9 cellular contexts compared by ENCODE assay signal in genomic region chr1:156813298-156813697, GRCh38. TPM values are rescaled to one million over a fixed set of nuclear protein-coding genes. Genes with fewer than 3 reads are reported as not detected.
DNase-seq lines count a peak whose midpoint lies in the region; ATAC-seq, FAIRE-seq and TF ChIP-seq lines count a peak whose summit lies in the region.
"Had no signal": no experiment of that assay in that cellular context is flagged by ENCODE, and none has a peak within 500 bp of the region (broad histone marks: within the 10 kb centered on the region; RNA-seq: fewer than 3 reads in every experiment).

No MANE protein-coding gene starts in this region.

- no peak for TF ChIP-seq POLR2A in esophagus muscularis mucosa (IDR thresholded peaks at IDR 0.05; ENCODE audit: low read depth)

- H3K4me2 ChIP-seq in DOHH2 (ENCODE audit: low read length) = peak overlapping the region; percentile 49
- peak overlapping the region; percentile 47 for H3K4me2 ChIP-seq in SU-DHL-6 (ENCODE audit: low read depth, low read length, poor library complexity, severe bottlenecking)

- H3K9me2 ChIP-seq in DOHH2 (replicated peaks; ENCODE audit: control insufficient read depth, low read length) = no peaks in the 10 kb centered on the region
- no peaks in the 10 kb centered on the region for H3K9me2 ChIP-seq in SU-DHL-6 (replicated peaks; ENCODE audit: insufficient read depth, low read length)

- no peaks in the 10 kb centered on the region for H3K36me3 Mint-ChIP-seq in progenitor cell of endocrine pancreas (ENCODE audit: insufficient read depth)

- H3K27ac Mint-ChIP-seq in progenitor cell of endocrine pancreas = no peak overlapping the region

- 72% methylated on average over 9 of the region's 10 CpGs for WGBS in esophagus muscularis mucosa

- peak overlapping the region; percentile 60 for H3K4me3 Mint-ChIP-seq in progenitor cell of endocrine pancreas (ENCODE audit: low read depth)

- H3K4me1 Mint-ChIP-seq in progenitor cell of endocrine pancreas (ENCODE audit: low read depth) = peaks cover 4% of the 10 kb centered on the region

- peak overlapping the region; percentile 37; the same call in 1 of the 2 replicates for H3K9ac ChIP-seq in SU-DHL-6 (ENCODE audit: low read length)

- intact Hi-C loops in esophagus muscularis mucosa (cut with DNase I) = loop anchor here (5.0 kb wide), 1 partner anchor 49 kb away; the partner anchor contains the start of gene NTRK1

- H3K27me3 Mint-ChIP-seq in progenitor cell of endocrine pancreas = peaks cover 60% of the 10 kb centered on the region

- no peaks in the 10 kb centered on the region for H3K79me2 ChIP-seq in DOHH2 (ENCODE audit: control insufficient read depth, low read length)
- H3K79me2 ChIP-seq in SU-DHL-6 (ENCODE audit: insufficient read depth, low read length) = no peaks in the 10 kb centered on the region

- no peaks in the 10 kb centered on the region for H3K27me3 ChIP-seq in DOHH2 (ENCODE audit: control insufficient read depth, low read length)
- H3K27me3 ChIP-seq in SU-DHL-6 (ENCODE audit: low read length) = no peaks in the 10 kb centered on the region
- H3K27me3 ChIP-seq in esophagus muscularis mucosa = peaks cover 0 to 13% (median 0%) of the 10 kb centered on the region in 4 donors

- no peak for FAIRE-seq in RCC 7860 (lab: Jason Lieb, UNC)

- peaks cover 27% of the 10 kb centered on the region for H3K4me1 ChIP-seq in DOHH2 (ENCODE audit: control insufficient read depth, low read length)
- peaks cover 18 to 35% (median 29%) of the 10 kb centered on the region in 4 donors for H3K4me1 ChIP-seq in esophagus muscularis mucosa

- peak overlapping the region; percentile 58 for H3K4me3 ChIP-seq in DOHH2 (ENCODE audit: low read length)
- H3K4me3 ChIP-seq in SU-DHL-6 (ENCODE audit: insufficient read depth, low read length, poor library complexity, severe bottlenecking) = no peak overlapping the region
- peak overlapping the region; percentile 54 to 61 (median 54) for H3K4me3 ChIP-seq in esophagus muscularis mucosa

- H4K20me1 ChIP-seq in DOHH2 (ENCODE audit: control insufficient read depth, insufficient read depth, low read depth, low read length) = no peaks in the 10 kb centered on the region
- no peaks in the 10 kb centered on the region for H4K20me1 ChIP-seq in SU-DHL-6 (ENCODE audit: low read depth, low read length)

- no peaks in the 10 kb centered on the region for H3K9me3 ChIP-seq in DOHH2 (ENCODE audit: control insufficient read depth, insufficient read depth, low read length)
- H3K9me3 ChIP-seq in SU-DHL-6 (ENCODE audit: insufficient read depth, low read length) = no peaks in the 10 kb centered on the region
- no peaks in the 10 kb centered on the region for H3K9me3 ChIP-seq in esophagus muscularis mucosa
- H3K9me3 ChIP-seq: neutrophil had no signal

- H3K27ac ChIP-seq in DOHH2 (ENCODE audit: low read depth, low read length) (no peak overlapping the region), SU-DHL-6 (ENCODE audit: low read depth, low read length) (no peak overlapping the region), esophagus muscularis mucosa (replicated peaks in 1 of 4) (no peak overlapping the region)
- H3K27ac ChIP-seq: neutrophil had no signal

- ATAC-seq in GM18868 (IDR thresholded peaks at IDR 0.05; ENCODE audit: unreplicated experiment) (no peak), HG03432 (IDR thresholded peaks at IDR 0.05; ENCODE audit: unreplicated experiment) (no peak)

- H3F3A ChIP-seq in DOHH2 (ENCODE audit: control insufficient read depth, insufficient read depth) (peaks cover 5% of the 10 kb centered on the region), SU-DHL-6 (ENCODE audit: insufficient read depth) (no peaks in the 10 kb centered on the region)

- H3K9me3 Mint-ChIP-seq in progenitor cell of endocrine pancreas (ENCODE audit: low read depth) = no peaks in the 10 kb centered on the region

- H3K36me3 ChIP-seq in DOHH2 (ENCODE audit: control insufficient read depth, low read length) (no peaks in the 10 kb centered on the region), SU-DHL-6 (ENCODE audit: low read length) (no peaks in the 10 kb centered on the region), esophagus muscularis mucosa (no peaks in the 10 kb centered on the region)
- H3K36me3 ChIP-seq: neutrophil had no signal

- TF ChIP-seq EP300 in esophagus muscularis mucosa (IDR thresholded peaks at IDR 0.05) = no peak

- TF ChIP-seq CTCF in DOHH2 (IDR thresholded peaks at IDR 0.05; ENCODE audit: low read depth, low read length, poor library complexity, severe bottlenecking) (no peak), SU-DHL-6 (IDR thresholded peaks at IDR 0.05; ENCODE audit: insufficient read depth, low read length, poor library complexity, severe bottlenecking) (no peak), esophagus muscularis mucosa (IDR thresholded peaks at IDR 0.05) (no peak), progenitor cell of endocrine pancreas (IDR thresholded peaks at IDR 0.05; ENCODE audit: unreplicated experiment) (no peak)

- DNase-seq in esophagus muscularis mucosa (ENCODE audit: extremely low spot score) (no peak), progenitor cell of endocrine pancreas (ENCODE audit: low spot score, unreplicated experiment) (no peak), NCI-H774 (lab: John Stamatoyannopoulos, UW) (no peak), RCC 7860 (ENCODE audit: low spot score) (no peak)

- peak overlapping the region; percentile 55 for H2AFZ ChIP-seq in SU-DHL-6 (ENCODE audit: low read depth, low read length, severe bottlenecking)

RNA-seq across cellular contexts. Expression of gene SH2D2A, which starts 3.4 kb away (rescaled TPM):
- total RNA-seq in esophagus muscularis mucosa (1 to 10 TPM in 1 of 4 donors, under 1 TPM in 2, not detected in 1; 0.83 to 2.7 (median 0.84) TPM), progenitor cell of endocrine pancreas (not detected in 2 replicates)

RNA-seq across cellular contexts. Expression of gene INSRR, which starts 45.6 kb away (rescaled TPM):
- total RNA-seq in esophagus muscularis mucosa (not detected), progenitor cell of endocrine pancreas (not detected in 2 replicates)

RNA-seq across cellular contexts. Expression of gene PRCC, which starts 46.0 kb away (rescaled TPM):
- 10 to 100 TPM; 21.2 to 43.6 (median 38.7) TPM for total RNA-seq in esophagus muscularis mucosa
- total RNA-seq in progenitor cell of endocrine pancreas = 93.2 TPM in 2 replicates

RNA-seq across cellular contexts. Expression of gene NTRK1, which starts 47.4 kb away (rescaled TPM):
- total RNA-seq in esophagus muscularis mucosa (1 to 10 TPM in 3 of 4 donors, under 1 TPM in 1; 0.58 to 2.5 (median 1.8) TPM), progenitor cell of endocrine pancreas (0.36 TPM in 1 of 2 replicates, not detected in the other)
